Comparison of ENCODE assay signal across 12 cellular contexts in genomic region chr1:9842781-9843575, GRCh38. TPM values are rescaled to one million over a fixed set of nuclear protein-coding genes. Genes with fewer than 3 reads are reported as not detected.
A peak's percentile ranks its signal among the peaks of the same experiment; 100 is the strongest.
DNase-seq lines count a peak whose midpoint lies in the region; ATAC-seq, FAIRE-seq and TF ChIP-seq lines count a peak whose summit lies in the region.
"Had no signal": no experiment of that assay in that cellular context is flagged by ENCODE, and none has a peak within 500 bp of the region (broad histone marks: within the 10 kb centered on the region; RNA-seq: fewer than 3 reads in every experiment).

No MANE protein-coding gene starts in this region.

- no peaks in the 10 kb centered on the region for H3K9me3 Mint-ChIP-seq in activated naive CD4-positive, alpha-beta T cell treated with anti-CD3 and anti-CD28 coated beads for 36 hours
- H3K9me3 Mint-ChIP-seq: activated T-cell treated with anti-CD3 and anti-CD28 coated beads, Interleukin-2, amount 50 U/mL, for 24 hours; natural killer cell treated with Interleukin-12 subunit alpha and Interleukin-12 subunit beta and Interleukin-15 and Interleukin-18, amount 100 ng/mL, for 72 hours; T-helper 1 cell treated with Interleukin-12 subunit alpha and Interleukin-12 subunit beta and Interleukin-4 antibody, amounts not matched to agents 30 μg/mL and 1 μg/mL, for 36 hours had no signal

- dilution Hi-C loops in keratinocyte (cut with MboI; ENCODE audit: extremely low pct_ligation_motif_present, low sequenced_read_pairs) = no loop called here

- H4K20me1 ChIP-seq in keratinocyte (ENCODE audit: control insufficient read depth, extremely low read depth, insufficient read depth, low read length) (no peaks in the 10 kb centered on the region), smooth muscle cell (ENCODE audit: low read depth) (no peaks in the 10 kb centered on the region)

- no peak overlapping the region for H3K27ac Mint-ChIP-seq in activated naive CD4-positive, alpha-beta T cell treated with anti-CD3 and anti-CD28 coated beads for 36 hours
- H3K27ac Mint-ChIP-seq: activated T-cell treated with anti-CD3 and anti-CD28 coated beads, Interleukin-2, amount 50 U/mL, for 24 hours; natural killer cell treated with Interleukin-12 subunit alpha and Interleukin-12 subunit beta and Interleukin-15 and Interleukin-18, amount 100 ng/mL, for 72 hours; T-helper 1 cell treated with Interleukin-12 subunit alpha and Interleukin-12 subunit beta and Interleukin-4 antibody, amounts not matched to agents 30 μg/mL and 1 μg/mL, for 36 hours had no signal

- peak; percentile 41 for ATAC-seq in body of pancreas
- ATAC-seq: GM12878 had no signal

- H3K27ac ChIP-seq in body of pancreas (no peak overlapping the region), keratinocyte (ENCODE audit: control insufficient read depth, insufficient read depth, low read length) (peak overlapping the region; percentile 31), smooth muscle cell (ENCODE audit: low read depth) (no peak overlapping the region)

- no peaks in the 10 kb centered on the region for H3K27me3 Mint-ChIP-seq in activated naive CD4-positive, alpha-beta T cell treated with anti-CD3 and anti-CD28 coated beads for 36 hours (ENCODE audit: low read depth)
- H3K27me3 Mint-ChIP-seq: activated T-cell treated with anti-CD3 and anti-CD28 coated beads, Interleukin-2, amount 50 U/mL, for 24 hours; natural killer cell treated with Interleukin-12 subunit alpha and Interleukin-12 subunit beta and Interleukin-15 and Interleukin-18, amount 100 ng/mL, for 72 hours had no signal

- peak overlapping the region; percentile 25 for H3K4me2 ChIP-seq in keratinocyte (ENCODE audit: control insufficient read depth, extremely low read depth, insufficient read depth, low read depth, low read length)
- no peak overlapping the region for H3K4me2 ChIP-seq in smooth muscle cell

- 20 to 41% methylated on average over 1 to 19 of the region's 20 CpGs for WGBS in body of pancreas, 2 donors
- WGBS in smooth muscle cell (ENCODE audit: low lambda C conversion rate) = 92% methylated on average over 17 of the region's 20 CpGs

- H3K9me3 ChIP-seq in body of pancreas (no peaks in the 10 kb centered on the region), keratinocyte (ENCODE audit: control insufficient read depth, low read depth, low read length) (peaks cover 4% of the 10 kb centered on the region), smooth muscle cell (replicated peaks; ENCODE audit: low read depth) (no peaks in the 10 kb centered on the region)

- H2AFZ ChIP-seq in keratinocyte (ENCODE audit: control insufficient read depth, low read length) (no peak overlapping the region), smooth muscle cell (ENCODE audit: low read depth) (no peak overlapping the region)

- no peaks in the 10 kb centered on the region for H3K4me1 Mint-ChIP-seq in activated naive CD4-positive, alpha-beta T cell treated with anti-CD3 and anti-CD28 coated beads for 36 hours (ENCODE audit: low read depth)

- TF ChIP-seq CTCF in body of pancreas (IDR thresholded peaks at IDR 0.05) (peak in 1 of 7 experiments; percentile 5), keratinocyte (optimal IDR thresholded peaks at IDR 0.05 in 1 of 3, IDR thresholded peaks at IDR 0.05 in 1 of 3, conservative IDR thresholded peaks at IDR 0.05 in 1 of 3; ENCODE audit: extremely low read depth in 1 of 3, insufficient read depth in 2 of 3, low read length in 3 of 3) (peak in 1 of 3 experiments; percentile 2), smooth muscle cell (IDR thresholded peaks at IDR 0.05; ENCODE audit: borderline replicate concordance, insufficient read depth, poor library complexity, severe bottlenecking) (no peak)

- no peaks in the 10 kb centered on the region for H3K9me1 ChIP-seq in keratinocyte (ENCODE audit: control insufficient read depth, extremely low read depth, insufficient read depth, low read length)

- no peaks in the 10 kb centered on the region for H3F3A ChIP-seq in smooth muscle cell (ENCODE audit: low read depth)

- no peak overlapping the region for H3K4me3 Mint-ChIP-seq in activated naive CD4-positive, alpha-beta T cell treated with anti-CD3 and anti-CD28 coated beads for 36 hours
- H3K4me3 Mint-ChIP-seq: activated T-cell treated with anti-CD3 and anti-CD28 coated beads, Interleukin-2, amount 50 U/mL, for 24 hours; natural killer cell treated with Interleukin-12 subunit alpha and Interleukin-12 subunit beta and Interleukin-15 and Interleukin-18, amount 100 ng/mL, for 72 hours; T-helper 1 cell treated with Interleukin-12 subunit alpha and Interleukin-12 subunit beta and Interleukin-4 antibody, amounts not matched to agents 30 μg/mL and 1 μg/mL, for 36 hours had no signal

- no peak for TF ChIP-seq POLR2A in body of pancreas (IDR thresholded peaks at IDR 0.05)

- H3K36me3 ChIP-seq in body of pancreas (replicated peaks in 1 of 2; ENCODE audit: insufficient read depth in 1 of 2, low read depth in 2 of 2) (no peaks in the 10 kb centered on the region), keratinocyte (ENCODE audit: control insufficient read depth in 2 of 2, extremely low read depth in 1 of 2, insufficient read depth in 2 of 2, low read length in 2 of 2) (no peaks in the 10 kb centered on the region), smooth muscle cell (ENCODE audit: low read depth) (no peaks in the 10 kb centered on the region)

- no peak overlapping the region for H3K4me3 ChIP-seq in body of pancreas
- no peak overlapping the region for H3K4me3 ChIP-seq in keratinocyte (ENCODE audit: control insufficient read depth in 2 of 3, extremely low read depth in 1 of 3, insufficient read depth in 2 of 3, low read depth in 1 of 3, low read length in 3 of 3)
- no peak overlapping the region for H3K4me3 ChIP-seq in smooth muscle cell
- H3K4me3 ChIP-seq: GM12878 had no signal

- no peaks in the 10 kb centered on the region for H3K27me3 ChIP-seq in body of pancreas
- no peaks in the 10 kb centered on the region for H3K27me3 ChIP-seq in keratinocyte (ENCODE audit: control insufficient read depth, extremely low read depth, insufficient read depth, low read length)
- H3K27me3 ChIP-seq in smooth muscle cell (ENCODE audit: low read depth) = no peaks in the 10 kb centered on the region

- DNase-seq in COLO668 (lab: John Stamatoyannopoulos, UW; ENCODE audit: unreplicated experiment) = peak; percentile 94
- DNase-seq in NCI-H2029 (lab: John Stamatoyannopoulos, UW) = peak; percentile 83
- peak; percentile 41 to 70 (median 52) for DNase-seq in body of pancreas
- no peak for DNase-seq in keratinocyte (ENCODE audit: low read depth, low spot score)
- DNase-seq in activated naive CD4-positive, alpha-beta T cell treated with anti-CD3 and anti-CD28 coated beads for 36 hours = no peak
- no peak for DNase-seq in epidermal melanocyte (ENCODE audit: insufficient read length, low spot score)
- DNase-seq in smooth muscle cell (lab: John Stamatoyannopoulos, UW; ENCODE audit: unreplicated experiment) = no peak
- no peak for DNase-seq in activated CD8-positive, alpha-beta memory T cell treated with anti-CD3 and anti-CD28 coated beads for 24 hours
- DNase-seq: activated T-cell treated with anti-CD3 and anti-CD28 coated beads, Interleukin-2, amount 50 U/mL, for 24 hours had no signal

- H3K36me3 Mint-ChIP-seq in activated naive CD4-positive, alpha-beta T cell treated with anti-CD3 and anti-CD28 coated beads for 36 hours (ENCODE audit: low read depth) = no peaks in the 10 kb centered on the region
- H3K36me3 Mint-ChIP-seq: natural killer cell treated with Interleukin-12 subunit alpha and Interleukin-12 subunit beta and Interleukin-15 and Interleukin-18, amount 100 ng/mL, for 72 hours had no signal

- H3K9ac ChIP-seq in keratinocyte (ENCODE audit: control insufficient read depth, extremely low read depth, insufficient read depth, low read length) (peak overlapping the region; percentile 28), smooth muscle cell (ENCODE audit: low read depth) (no peak overlapping the region)

- H3K4me1 ChIP-seq in body of pancreas (peaks cover 15% of the 10 kb centered on the region), keratinocyte (ENCODE audit: control insufficient read depth, extremely low read depth, insufficient read depth, low read length) (peaks cover 58% of the 10 kb centered on the region), smooth muscle cell (ENCODE audit: low read depth) (peaks cover 4% of the 10 kb centered on the region)

- CTCF ChIA-PET in activated naive CD4-positive, alpha-beta T cell treated with anti-CD3 and anti-CD28 coated beads for 36 hours (lab: Charles Lee) = interaction anchor here (0.6 kb wide), 1 partner anchor 22 kb away, joined by 5 read pairs; no protein-coding TSS in a partner anchor

- H3K79me2 ChIP-seq in keratinocyte (ENCODE audit: control insufficient read depth, insufficient read depth, low read length) = no peaks in the 10 kb centered on the region
- no peaks in the 10 kb centered on the region for H3K79me2 ChIP-seq in smooth muscle cell (ENCODE audit: low read depth)

- no peak for FAIRE-seq in keratinocyte (lab: Jason Lieb, UNC)
- FAIRE-seq: GM12878 had no signal

- intact Hi-C loops in body of pancreas (cut with DNase I) = no loop called here
- intact Hi-C loops in activated naive CD4-positive, alpha-beta T cell treated with anti-CD3 and anti-CD28 coated beads for 36 hours (cut with micrococcal nuclease) = no loop called here

RNA-seq across cellular contexts. Expression of gene CLSTN1, which starts 19.2 kb away (rescaled TPM):
- 10 to 100 TPM; 60.2 to 64.6 TPM for total RNA-seq in body of pancreas
- polyA plus RNA-seq in keratinocyte = 79.1 to 263 TPM (median 90.3 TPM) in 3 replicates
- polyA plus RNA-seq in keratinocyte (2011; ENCODE audit: low read depth) = 70.0 TPM
- 67.1 and 103 TPM in 2 replicates for polyA plus RNA-seq in keratinocyte (2011; cell fraction: cytosol; rRNA removed)
- 424 and 491 TPM in 2 replicates for polyA plus RNA-seq in keratinocyte (2011; cell fraction: nucleus; rRNA removed)
- polyA plus RNA-seq in keratinocyte (2012; ENCODE audit: low replicate concordance) = 130 and 344 TPM in 2 replicates
- polyA minus RNA-seq in keratinocyte = 159 to 521 TPM (median 197 TPM) in 3 replicates
- 202 TPM for polyA minus RNA-seq in keratinocyte (2011; cell fraction: cytosol; rRNA and poly(A)+ RNA removed)
- polyA minus RNA-seq in keratinocyte (2011; cell fraction: nucleus; rRNA and poly(A)+ RNA removed) = 492 and 717 TPM in 2 replicates
- total RNA-seq in activated naive CD4-positive, alpha-beta T cell treated with anti-CD3 and anti-CD28 coated beads for 36 hours = 10 to 100 TPM; 24.0 to 24.9 TPM
- total RNA-seq in smooth muscle cell = 45.4 and 51.3 TPM in 2 replicates
- 83.5 and 90.8 TPM in 2 replicates for polyA plus RNA-seq in smooth muscle cell

Comparison
In these comparisons a context has a peak if more than half of its experiments do, and no peak if none do; other contexts are left out.
1. DNase-seq: peak in COLO668 (single experiment), NCI-H2029 (single experiment) and body of pancreas (4 of 4); none in keratinocyte (single experiment), activated naive CD4-positive, alpha-beta T cell treated with anti-CD3 and anti-CD28 coated beads for 36 hours (single experiment), epidermal melanocyte (single experiment), smooth muscle cell (single experiment) and activated CD8-positive, alpha-beta memory T cell treated with anti-CD3 and anti-CD28 coated beads for 24 hours (single experiment).